In genomic region chr2:45678791-45679348, GRCh38 we compare ENCODE assay signal across 17 cellular contexts. TPM values are rescaled to one million over a fixed set of nuclear protein-coding genes. Genes with fewer than 3 reads are reported as not detected.
DNase-seq lines count a peak whose midpoint lies in the region; ATAC-seq and TF ChIP-seq lines count a peak whose summit lies in the region.
"Had no signal": no experiment of that assay in that cellular context is flagged by ENCODE, and none has a peak within 500 bp of the region (broad histone marks: within the 10 kb centered on the region; RNA-seq: fewer than 3 reads in every experiment).

No MANE protein-coding gene starts in this region.

- peak overlapping the region; percentile 4 for H3K27ac Mint-ChIP-seq in activated T-cell treated with anti-CD3 and anti-CD28 coated beads, Interleukin-2, amount 50 U/mL, for 72 hours
- no peak overlapping the region for H3K27ac Mint-ChIP-seq in nephron progenitor cell
- H3K27ac Mint-ChIP-seq: CD8-positive, alpha-beta memory T cell; HFFc6 had no signal

- no peaks in the 10 kb centered on the region for H3K27me3 ChIP-seq in dorsolateral prefrontal cortex
- H3K27me3 ChIP-seq: BLaER1 had no signal

- H3K9me3 Mint-ChIP-seq in activated T-cell treated with anti-CD3 and anti-CD28 coated beads, Interleukin-2, amount 50 U/mL, for 72 hours: no peaks in the 10 kb centered on the region
- no peaks in the 10 kb centered on the region for H3K9me3 Mint-ChIP-seq in nephron progenitor cell
- H3K9me3 Mint-ChIP-seq: CD8-positive, alpha-beta memory T cell; HFFc6 had no signal

- H3K27ac ChIP-seq in dorsolateral prefrontal cortex: peak overlapping the region in 57 of 59 donors; percentile 2 to 94 (median 75)
- peak overlapping the region; percentile 76 for H3K27ac ChIP-seq in temporal lobe (ENCODE audit: low read depth, low read length)
- H3K27ac ChIP-seq: 22Rv1, BLaER1, HL-60 had no signal

- DNase-seq in activated T-cell treated with anti-CD3 and anti-CD28 coated beads, Interleukin-2, amount 50 U/mL, for 72 hours: no peak
- DNase-seq in activated T-cell treated with anti-CD3 and anti-CD28 coated beads, Interleukin-2, amount 50 U/mL, for 1 hour: no peak
- DNase-seq in dorsolateral prefrontal cortex (no peak), midbrain (lab: John Stamatoyannopoulos, UW) (peak; percentile 30), nephron progenitor cell (no peak)
- DNase-seq: Caco-2; CD8-positive, alpha-beta memory T cell; DND-41; GDM1; HCEC 1CT; HFFc6 had no signal

- no peak for ATAC-seq in activated T-cell treated with anti-CD3 and anti-CD28 coated beads, Interleukin-2, amount 50 U/mL, for 72 hours (replicated peaks in 1 of 2)
- ATAC-seq in HG03196 (IDR thresholded peaks at IDR 0.05; ENCODE audit: unreplicated experiment): no peak
- ATAC-seq in GM18520 (IDR thresholded peaks at IDR 0.05; ENCODE audit: unreplicated experiment): no peak

- H3K27me3 Mint-ChIP-seq in activated T-cell treated with anti-CD3 and anti-CD28 coated beads, Interleukin-2, amount 50 U/mL, for 72 hours (ENCODE audit: low read depth): no peaks in the 10 kb centered on the region
- peaks cover 10% of the 10 kb centered on the region for H3K27me3 Mint-ChIP-seq in nephron progenitor cell (ENCODE audit: low read depth, poor library complexity)
- H3K27me3 Mint-ChIP-seq: CD8-positive, alpha-beta memory T cell had no signal

- H3K36me3 Mint-ChIP-seq in activated T-cell treated with anti-CD3 and anti-CD28 coated beads, Interleukin-2, amount 50 U/mL, for 72 hours (ENCODE audit: insufficient read depth in 2 of 2): no peaks in the 10 kb centered on the region
- H3K36me3 Mint-ChIP-seq in nephron progenitor cell (ENCODE audit: low read depth): no peaks in the 10 kb centered on the region

- peak overlapping the region in 1 of 2 donors; percentile 28 for H3K4me3 Mint-ChIP-seq in activated T-cell treated with anti-CD3 and anti-CD28 coated beads, Interleukin-2, amount 50 U/mL, for 72 hours
- no peak overlapping the region for H3K4me3 Mint-ChIP-seq in nephron progenitor cell
- H3K4me3 Mint-ChIP-seq: CD8-positive, alpha-beta memory T cell; HFFc6 had no signal

- TF ChIP-seq CTCF in dorsolateral prefrontal cortex (IDR thresholded peaks at IDR 0.05 in 54 of 56, conservative IDR thresholded peaks at IDR 0.05 in 2 of 56; ENCODE audit: low read depth in 1 of 56, partially characterized antibody in 56 of 56): peak in 4 of 56 donors; percentile 10 to 12 (median 11)
- no peak for TF ChIP-seq CTCF in nephron progenitor cell (IDR thresholded peaks at IDR 0.05)

- H3K4me3 ChIP-seq in dorsolateral prefrontal cortex: peak overlapping the region in 14 of 59 donors; percentile 3 to 28 (median 10)
- H3K4me3 ChIP-seq: BLaER1 had no signal

- intact Hi-C loops in dorsolateral prefrontal cortex (cut with DNase I): no loop called here

- H3K4me1 Mint-ChIP-seq in activated T-cell treated with anti-CD3 and anti-CD28 coated beads, Interleukin-2, amount 50 U/mL, for 72 hours (ENCODE audit: low read depth): peaks cover 8% of the 10 kb centered on the region
- H3K4me1 Mint-ChIP-seq in nephron progenitor cell: peaks cover 30% of the 10 kb centered on the region

RNA-seq across cellular contexts. Expression of gene PRKCE, which starts 27.4 kb away (rescaled TPM):
- 10 to 100 TPM; 19.3 to 35.3 TPM for total RNA-seq in activated T-cell treated with anti-CD3 and anti-CD28 coated beads, Interleukin-2, amount 50 U/mL, for 72 hours
- total RNA-seq in dorsolateral prefrontal cortex (100 to 1,000 TPM in 118 of 120 experiments, 10 to 100 TPM in 2; 75.3 to 231 (median 164) TPM), temporal lobe (51.1 TPM)
